In genomic region chr9:16309350-16310271, GRCh38 we compare ENCODE assay signal across 14 cellular contexts.
DNase-seq lines count a peak whose midpoint lies in the region; ATAC-seq and TF ChIP-seq lines count a peak whose summit lies in the region.
"Had no signal": no experiment of that assay in that cellular context is flagged by ENCODE, and none has a peak within 500 bp of the region (broad histone marks: within the 10 kb centered on the region; RNA-seq: fewer than 3 reads in every experiment).

No MANE protein-coding gene starts in this region.

- peaks cover 12% of the 10 kb centered on the region for H3K4me1 ChIP-seq in neuron (ENCODE audit: insufficient read depth, low read length)
- H3K4me1 ChIP-seq in vagina = peaks cover 10% of the 10 kb centered on the region
- H3K4me1 ChIP-seq: parathyroid adenoma had no signal

- H3K27me3 ChIP-seq in neuron (ENCODE audit: insufficient read depth, low read length) = no peaks in the 10 kb centered on the region
- H3K27me3 ChIP-seq in vagina = no peaks in the 10 kb centered on the region

- TF ChIP-seq POLR2A in vagina (IDR thresholded peaks at IDR 0.05) = no peak

- H3K9me3 ChIP-seq in neuron (ENCODE audit: low read length) = no peaks in the 10 kb centered on the region
- H3K9me3 ChIP-seq in vagina = no peaks in the 10 kb centered on the region

- H3K36me3 ChIP-seq in neuron (ENCODE audit: insufficient read depth, low read length) (no peaks in the 10 kb centered on the region), vagina (no peaks in the 10 kb centered on the region)

- TF ChIP-seq CTCF in vagina (IDR thresholded peaks at IDR 0.05) = no peak

- DNase-seq in brain pericyte (ENCODE audit: low read depth, low spot score) (peak; percentile 52), Right ventricle myocardium superior (peak; percentile 68), vagina (ENCODE audit: extremely low spot score in 2 of 2) (peak in 1 of 2 donors; percentile 86), HPDE6-E6E7 (ENCODE audit: extremely low spot score) (no peak)
- no peak for DNase-seq in stimulated activated naive CD4-positive, alpha-beta T cell treated with Interleukin-2 at 50 U/mL for 16 hours (lab: John Stamatoyannopoulos, UW)
- DNase-seq: activated CD8-positive, alpha-beta memory T cell treated with anti-CD3 and anti-CD28 coated beads, Interleukin-2, amount 50 U/mL, for 4 hours; MM.1S; SHP77; stimulated activated CD4-positive, alpha-beta T cell treated with anti-CD3 and anti-CD28 coated beads, Interleukin-2, amount 100 ng/mL, for 48 hours had no signal

- H2AFZ ChIP-seq in neuron (ENCODE audit: low read depth, low read length) = no peak overlapping the region
- H2AFZ ChIP-seq: parathyroid adenoma had no signal

- intact Hi-C loops in Right ventricle myocardium superior (cut with DNase I) (no loop called here), vagina (cut with DNase I) (no loop called here)

- peak; percentile 77 for ATAC-seq in Right ventricle myocardium superior (ENCODE audit: poor library complexity)
- no peak for ATAC-seq in GM19035 (IDR thresholded peaks at IDR 0.05; ENCODE audit: unreplicated experiment)
- ATAC-seq: left colon had no signal

- peak overlapping the region; percentile 16 for H3K4me3 ChIP-seq in neuron (ENCODE audit: low read length)
- H3K4me3 ChIP-seq in vagina = peak overlapping the region in 1 of 2 donors; percentile 13

- peak overlapping the region; percentile 32 for H3K27ac ChIP-seq in vagina
- H3K27ac ChIP-seq: HL-60, parathyroid adenoma had no signal

Comparison
In these comparisons a context has a peak if more than half of its experiments do, and no peak if none do; other contexts are left out.
1. DNase-seq: peak in brain pericyte (single experiment) and Right ventricle myocardium superior (single experiment); none in HPDE6-E6E7 (single experiment) and stimulated activated naive CD4-positive, alpha-beta T cell treated with Interleukin-2 at 50 U/mL for 16 hours (single experiment).